ENCODE assay signal across 1 cellular context in genomic region chr22:17748555-17749353, GRCh38.
A peak's percentile ranks its signal among the peaks of the same experiment; 100 is the strongest.
TF ChIP-seq lines count a peak whose summit lies in the region.

No MANE protein-coding gene starts in this region.

TF ChIP-seq in K562, 482 proteins besides CTCF, POLR2A, EP300 and RAD21 (continued from another document):
- no peak for TF ChIP-seq ZNF592 (IDR thresholded peaks at IDR 0.05)
- no peak for TF ChIP-seq RBM25 (IDR thresholded peaks at IDR 0.05; ENCODE audit: low read depth, low read length, severe bottlenecking)
- TF ChIP-seq CTCFL (IDR thresholded peaks at IDR 0.05; ENCODE audit: borderline replicate concordance, insufficient read depth, low read depth, low read length, poor library complexity, severe bottlenecking): peak; percentile 21
- TF ChIP-seq ATF3 (IDR thresholded peaks at IDR 0.05): peak; percentile 52
- TF ChIP-seq ATF3 (CRISPR knock-in tag; conservative IDR thresholded peaks at IDR 0.05): no peak
- peak; percentile 99 for TF ChIP-seq ZBTB33 (CRISPR knock-in tag; IDR thresholded peaks at IDR 0.05)
TF ChIP-seq in K562: peak in this region for 3.
